1 cellular context compared by ENCODE assay signal in the genomic region with DNA sequence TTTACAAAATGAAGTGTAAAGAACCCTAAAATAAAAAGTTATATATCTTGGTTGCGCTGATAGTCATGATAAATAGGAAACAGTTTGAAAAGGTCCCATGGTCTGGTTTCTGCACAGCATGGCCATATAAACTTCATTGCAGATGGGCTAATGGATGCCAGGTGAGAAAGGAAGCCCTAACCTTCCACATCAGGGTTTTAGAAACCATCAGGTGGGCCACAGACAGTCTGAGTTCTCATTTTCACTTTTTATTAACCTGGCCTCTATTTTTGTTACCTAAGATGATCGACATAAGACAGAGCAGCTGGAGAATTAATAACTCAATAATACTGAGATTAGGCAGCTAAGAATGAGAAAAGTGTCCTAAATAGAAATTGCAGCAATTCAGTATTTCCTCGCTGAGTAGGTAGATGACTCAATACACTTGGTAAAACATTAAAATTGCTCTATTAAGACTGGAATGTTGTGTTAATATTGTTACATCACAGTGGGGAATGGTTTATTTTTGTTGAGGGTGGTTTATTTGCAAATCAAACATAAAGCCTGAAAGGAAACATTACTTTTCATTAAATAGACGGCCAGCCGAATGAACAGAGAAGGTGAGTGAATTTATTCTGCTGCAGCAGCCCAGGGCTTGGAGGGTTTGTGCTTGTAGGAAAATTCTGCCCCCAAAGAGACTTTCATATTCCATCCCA.
TF ChIP-seq lines count a peak whose summit lies in the region.

No MANE protein-coding gene starts in this region.

TF ChIP-seq in SK-N-SH treated with all-trans-retinoic acid at 6 μM for 48 hours, 23 proteins besides CTCF, POLR2A, EP300 and RAD21 (continued from another document):
- TF ChIP-seq CSDC2 (CRISPR knock-in tag; IDR thresholded peaks at IDR 0.05) (no peak), PATZ1 (CRISPR knock-in tag; IDR thresholded peaks at IDR 0.05; ENCODE audit: borderline replicate concordance) (no peak)
- TF ChIP-seq, protein P1, sequence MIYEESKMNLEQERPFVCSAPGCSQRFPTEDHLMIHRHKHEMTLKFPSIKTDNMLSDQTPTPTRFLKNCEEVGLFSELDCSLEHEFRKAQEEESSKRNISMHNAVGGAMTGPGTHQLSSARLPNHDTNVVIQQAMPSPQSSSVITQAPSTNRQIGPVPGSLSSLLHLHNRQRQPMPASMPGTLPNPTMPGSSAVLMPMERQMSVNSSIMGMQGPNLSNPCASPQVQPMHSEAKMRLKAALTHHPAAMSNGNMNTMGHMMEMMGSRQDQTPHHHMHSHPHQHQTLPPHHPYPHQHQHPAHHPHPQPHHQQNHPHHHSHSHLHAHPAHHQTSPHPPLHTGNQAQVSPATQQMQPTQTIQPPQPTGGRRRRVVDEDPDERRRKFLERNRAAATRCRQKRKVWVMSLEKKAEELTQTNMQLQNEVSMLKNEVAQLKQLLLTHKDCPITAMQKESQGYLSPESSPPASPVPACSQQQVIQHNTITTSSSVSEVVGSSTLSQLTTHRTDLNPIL (CRISPR knock-in tag; IDR thresholded peaks at IDR 0.05; ENCODE audit: low read depth) = no peak
